Comparison of ENCODE assay signal across 8 cellular contexts in genomic region chr2:191501390-191502168, GRCh38.
A peak's percentile ranks its signal among the peaks of the same experiment; 100 is the strongest.
DNase-seq lines count a peak whose midpoint lies in the region; ATAC-seq and TF ChIP-seq lines count a peak whose summit lies in the region.

No MANE protein-coding gene starts in this region.

- TF ChIP-seq CTCF in epithelial cell of proximal tubule (conservative IDR thresholded peaks at IDR 0.05; ENCODE audit: low read depth, low read length) (peak; percentile 81), osteocyte (IDR thresholded peaks at IDR 0.05) (peak; percentile 79)

- H3K9me3 Mint-ChIP-seq in osteocyte (ENCODE audit: unreplicated experiment) = no peaks in the 10 kb centered on the region
- H3K9me3 Mint-ChIP-seq in activated T-cell treated with anti-CD3 and anti-CD28 coated beads, Interleukin-2, amount 50 U/mL, for 4 hours = no peaks in the 10 kb centered on the region

- H3K36me3 Mint-ChIP-seq in osteocyte (ENCODE audit: unreplicated experiment) (no peaks in the 10 kb centered on the region), T-helper 17 cell (ENCODE audit: low read depth) (peaks cover 7% of the 10 kb centered on the region)
- no peaks in the 10 kb centered on the region for H3K36me3 Mint-ChIP-seq in activated T-cell treated with anti-CD3 and anti-CD28 coated beads, Interleukin-2, amount 50 U/mL, for 4 hours (ENCODE audit: insufficient read depth)

- H3K27me3 Mint-ChIP-seq in osteocyte (ENCODE audit: unreplicated experiment) (no peaks in the 10 kb centered on the region), T-helper 17 cell (peaks cover 55% of the 10 kb centered on the region)
- H3K27me3 Mint-ChIP-seq in activated T-cell treated with anti-CD3 and anti-CD28 coated beads, Interleukin-2, amount 50 U/mL, for 4 hours (ENCODE audit: low read depth) = peaks cover 22% of the 10 kb centered on the region

- in situ Hi-C loops in Caki2 (cut with HindIII; ENCODE audit: low pct_unique_long_range_greater_than_20kb, low sequenced_read_pairs) = no loop called here

- ATAC-seq in activated T-cell treated with anti-CD3 and anti-CD28 coated beads, Interleukin-2, amount 50 U/mL, for 4 hours = no peak
- ATAC-seq in HG02571 (IDR thresholded peaks at IDR 0.05; ENCODE audit: unreplicated experiment) = no peak
- ATAC-seq in T-helper 17 cell = no peak

- H3K4me1 Mint-ChIP-seq in osteocyte (ENCODE audit: unreplicated experiment) (peaks cover 16% of the 10 kb centered on the region), T-helper 17 cell (peaks cover 6% of the 10 kb centered on the region)
- no peaks in the 10 kb centered on the region for H3K4me1 Mint-ChIP-seq in activated T-cell treated with anti-CD3 and anti-CD28 coated beads, Interleukin-2, amount 50 U/mL, for 4 hours (ENCODE audit: low read depth)

- H3K27ac Mint-ChIP-seq in osteocyte (ENCODE audit: unreplicated experiment) (no peak overlapping the region), T-helper 17 cell (no peak overlapping the region)

- H3K4me3 Mint-ChIP-seq in osteocyte (ENCODE audit: unreplicated experiment) (no peak overlapping the region), T-helper 17 cell (no peak overlapping the region)
- H3K4me3 Mint-ChIP-seq in activated T-cell treated with anti-CD3 and anti-CD28 coated beads, Interleukin-2, amount 50 U/mL, for 4 hours = no peak overlapping the region

- no peaks in the 10 kb centered on the region for H3K9me3 ChIP-seq in T-helper 17 cell (ENCODE audit: control insufficient read depth, low read length, poor library complexity, severe bottlenecking)

- peak; percentile 57 for DNase-seq in Caki2 (ENCODE audit: low read depth)
- peak; percentile 50 for DNase-seq in NCI-H2227 treated with DMSO at 0.1 percent for 48 hours (lab: John Stamatoyannopoulos, UW)
- no peak for DNase-seq in epithelial cell of proximal tubule (ENCODE audit: low read depth)
- DNase-seq in osteocyte (ENCODE audit: extremely low spot score, unreplicated experiment) = no peak
- DNase-seq in activated T-cell treated with anti-CD3 and anti-CD28 coated beads, Interleukin-2, amount 50 U/mL, for 4 hours = no peak
- DNase-seq in activated CD4-positive, alpha-beta T cell treated with anti-CD3 and anti-CD28 coated beads, Interleukin-2, amount 50 U/mL, for 48 hours = no peak
- DNase-seq in T-helper 17 cell = no peak

- no peak overlapping the region for H3K4me3 ChIP-seq in epithelial cell of proximal tubule (ENCODE audit: low read depth, low read length)

Comparison
In these comparisons a context has a peak if more than half of its experiments do, and no peak if none do; other contexts are left out.
1. DNase-seq: peak in Caki2 (single experiment) and NCI-H2227 treated with DMSO at 0.1 percent for 48 hours (single experiment); none in epithelial cell of proximal tubule (single experiment), osteocyte (single experiment), activated T-cell treated with anti-CD3 and anti-CD28 coated beads, Interleukin-2, amount 50 U/mL, for 4 hours (single experiment), activated CD4-positive, alpha-beta T cell treated with anti-CD3 and anti-CD28 coated beads, Interleukin-2, amount 50 U/mL, for 48 hours (0 of 2) and T-helper 17 cell (0 of 3).